In genomic region chr22:41621911-41622179, GRCh38 we compare ENCODE assay signal across 1 cellular context.
TF ChIP-seq lines count a peak whose summit lies in the region.

No MANE protein-coding gene starts in this region.

TF ChIP-seq in GM23338, 12 proteins besides CTCF, POLR2A, EP300 and RAD21 (continued from another document):
- TF ChIP-seq ETS1 (IDR thresholded peaks at IDR 0.05) (no peak), JUNB (IDR thresholded peaks at IDR 0.05; ENCODE audit: unreplicated experiment) (no peak)
